In the genomic region with DNA sequence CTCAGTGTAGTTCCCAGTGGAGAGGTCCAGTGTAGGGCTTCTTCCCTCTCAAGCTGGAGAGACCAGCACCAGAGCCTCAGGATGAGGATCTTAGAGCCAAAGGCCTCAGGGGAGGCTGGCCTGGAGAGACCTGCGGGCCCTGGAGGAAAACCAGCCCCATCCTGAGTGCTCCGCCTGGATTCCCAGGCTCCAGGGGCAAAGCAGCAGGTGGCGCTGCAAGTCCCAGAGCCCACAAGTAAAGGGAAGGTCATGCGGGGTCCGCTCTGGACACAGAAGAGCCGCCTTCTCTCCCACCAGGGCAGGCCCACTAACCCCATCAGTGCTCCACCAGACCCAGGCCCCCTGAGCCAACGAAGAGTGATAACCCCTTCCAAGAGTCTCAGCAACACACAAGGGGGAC, we compare ENCODE assay signal across 19 cellular contexts. TPM values are rescaled to one million over a fixed set of nuclear protein-coding genes. Genes with fewer than 3 reads are reported as not detected.
"Had no signal": no experiment of that assay in that cellular context is flagged by ENCODE, and none has a peak within 500 bp of the region (broad histone marks: within the 10 kb centered on the region; RNA-seq: fewer than 3 reads in every experiment).

No MANE protein-coding gene starts in this region.

- H3K27ac Mint-ChIP-seq: activated CD4-positive, alpha-beta T cell treated with anti-CD3 and anti-CD28 coated beads, Interleukin-2, amount 10 ng/mL, durations not matched to agents 7 days and 5 days; activated CD8-positive, alpha-beta T cell treated with anti-CD3 and anti-CD28 coated beads for 36 hours; activated naive CD8-positive, alpha-beta T cell treated with anti-CD3 and anti-CD28 coated beads, Interleukin-2, amount 50 U/mL, for 24 hours; activated T-helper 1 cell treated with anti-CD3 and anti-CD28 coated beads, Interleukin-12 subunit alpha, Interleukin-12 subunit beta, Interleukin-2, Interleukin-4 antibody, amounts not matched to agents 30 ng/mL and 10 ng/mL and 1 ng/mL, durations not matched to agents 14 hours and 24 hours and 36 hours; naive thymus-derived CD4-positive, alpha-beta T cell had no signal

- H3K4me1 ChIP-seq: foreskin keratinocyte, left ventricle myocardium inferior, testis, uterus had no signal

- H3K27me3 ChIP-seq: testis, uterus had no signal

- H3K4me1 Mint-ChIP-seq: activated CD4-positive, alpha-beta T cell treated with anti-CD3 and anti-CD28 coated beads, Interleukin-2, amount 10 ng/mL, durations not matched to agents 7 days and 5 days; activated naive CD8-positive, alpha-beta T cell treated with anti-CD3 and anti-CD28 coated beads, Interleukin-2, amount 50 U/mL, for 24 hours; naive thymus-derived CD4-positive, alpha-beta T cell had no signal

- H3K36me3 ChIP-seq: left ventricle myocardium inferior, uterus had no signal

- DNase-seq: activated CD4-positive, alpha-beta T cell treated with anti-CD3 and anti-CD28 coated beads, Interleukin-2, amount 10 ng/mL, durations not matched to agents 7 days and 5 days; activated CD8-positive, alpha-beta T cell treated with anti-CD3 and anti-CD28 coated beads for 36 hours; activated gamma-delta T cell; activated naive CD4-positive, alpha-beta T cell treated with anti-CD3 and anti-CD28 coated beads, Interleukin-2, amount 50 U/mL, for 16 hours; activated naive CD8-positive, alpha-beta T cell treated with anti-CD3 and anti-CD28 coated beads, Interleukin-2, amount 50 U/mL, for 24 hours; dermis blood vessel endothelial cell; effector CD8-positive, alpha-beta T cell; foreskin keratinocyte; kidney glomerular epithelial cell; left ventricle myocardium inferior; naive thymus-derived CD4-positive, alpha-beta T cell; posterior cingulate gyrus; stimulated activated CD4-positive, alpha-beta T cell treated with anti-CD3 and anti-CD28 coated beads, Interleukin-2, amount 100 ng/mL, for 48 hours; stimulated activated naive CD4-positive, alpha-beta T cell; testis; trophoblast cell; uterus had no signal

- H3K9me3 ChIP-seq: left ventricle myocardium inferior, testis, uterus had no signal

- H3K4me3 Mint-ChIP-seq: activated CD4-positive, alpha-beta T cell treated with anti-CD3 and anti-CD28 coated beads, Interleukin-2, amount 10 ng/mL, durations not matched to agents 7 days and 5 days; activated CD8-positive, alpha-beta T cell treated with anti-CD3 and anti-CD28 coated beads for 36 hours; activated naive CD8-positive, alpha-beta T cell treated with anti-CD3 and anti-CD28 coated beads, Interleukin-2, amount 50 U/mL, for 24 hours; activated T-helper 1 cell treated with anti-CD3 and anti-CD28 coated beads, Interleukin-12 subunit alpha, Interleukin-12 subunit beta, Interleukin-2, Interleukin-4 antibody, amounts not matched to agents 30 ng/mL and 10 ng/mL and 1 ng/mL, durations not matched to agents 14 hours and 24 hours and 36 hours; naive thymus-derived CD4-positive, alpha-beta T cell; neural crest cell had no signal

- H3K27ac ChIP-seq: foreskin keratinocyte, left ventricle myocardium inferior, testis, uterus had no signal

- H3K4me3 ChIP-seq: left ventricle myocardium inferior, testis, uterus had no signal

- H3K9me3 Mint-ChIP-seq: activated CD4-positive, alpha-beta T cell treated with anti-CD3 and anti-CD28 coated beads, Interleukin-2, amount 10 ng/mL, durations not matched to agents 7 days and 5 days; activated CD8-positive, alpha-beta T cell treated with anti-CD3 and anti-CD28 coated beads for 36 hours; activated naive CD8-positive, alpha-beta T cell treated with anti-CD3 and anti-CD28 coated beads, Interleukin-2, amount 50 U/mL, for 24 hours; activated T-helper 1 cell treated with anti-CD3 and anti-CD28 coated beads, Interleukin-12 subunit alpha, Interleukin-12 subunit beta, Interleukin-2, Interleukin-4 antibody, amounts not matched to agents 30 ng/mL and 10 ng/mL and 1 ng/mL, durations not matched to agents 14 hours and 24 hours and 36 hours; neural crest cell had no signal

- H3K27me3 Mint-ChIP-seq: activated CD4-positive, alpha-beta T cell treated with anti-CD3 and anti-CD28 coated beads, Interleukin-2, amount 10 ng/mL, durations not matched to agents 7 days and 5 days had no signal

RNA-seq across cellular contexts. Expression of gene PGBD5, which starts 22.7 kb away (rescaled TPM):
- total RNA-seq: activated CD4-positive, alpha-beta T cell treated with anti-CD3 and anti-CD28 coated beads, Interleukin-2, amount 10 ng/mL, durations not matched to agents 7 days and 5 days; activated CD8-positive, alpha-beta T cell treated with anti-CD3 and anti-CD28 coated beads for 36 hours; activated T-helper 1 cell treated with anti-CD3 and anti-CD28 coated beads, Interleukin-12 subunit alpha, Interleukin-12 subunit beta, Interleukin-2, Interleukin-4 antibody, amounts not matched to agents 30 ng/mL and 10 ng/mL and 1 ng/mL, durations not matched to agents 14 hours and 24 hours and 36 hours had no signal
- polyA plus RNA-seq: naive thymus-derived CD4-positive, alpha-beta T cell had no signal
